ENCODE assay signal across 19 cellular contexts in the genomic region with DNA sequence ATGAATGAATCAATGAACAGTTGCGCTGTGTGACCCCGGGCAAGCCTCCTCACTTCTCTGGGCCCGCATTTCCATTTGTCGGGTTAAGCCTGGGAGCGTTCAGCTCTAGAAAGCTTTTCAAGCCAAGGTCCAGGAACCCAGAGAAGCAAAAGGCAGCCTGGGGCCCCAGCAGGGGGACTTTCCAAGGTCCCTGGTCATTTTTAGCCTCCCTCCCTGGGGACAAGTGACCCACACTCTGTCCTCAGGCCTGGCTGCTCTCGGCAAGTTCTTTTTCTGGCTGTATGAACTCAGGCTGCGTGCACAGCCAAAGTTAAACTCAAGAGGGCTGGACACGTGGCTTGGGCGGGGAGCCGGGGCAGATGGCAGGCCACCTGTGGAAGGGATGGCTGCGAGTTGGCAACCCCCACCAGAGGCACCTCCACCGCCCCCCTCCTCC. TPM values are rescaled to one million over a fixed set of nuclear protein-coding genes. Genes with fewer than 3 reads are reported as not detected.
DNase-seq lines count a peak whose midpoint lies in the region; ATAC-seq, FAIRE-seq and TF ChIP-seq lines count a peak whose summit lies in the region.
"Had no signal": no experiment of that assay in that cellular context is flagged by ENCODE, and none has a peak within 500 bp of the region (broad histone marks: within the 10 kb centered on the region; RNA-seq: fewer than 3 reads in every experiment).

No MANE protein-coding gene starts in this region.

- H3K36me3 ChIP-seq in GM12878 (ENCODE audit: control insufficient read depth in 2 of 2, insufficient read depth in 2 of 2, low read length in 1 of 2), result no peaks in the 10 kb centered on the region
- H3K36me3 ChIP-seq: left lung, ovary, SJSA1 had no signal

- SMC1A ChIA-PET in GM12878 (lab: Charles Lee; ENCODE audit: uncharacterized antibody, unreplicated experiment), result interaction anchor here (0.8 to 1.5 kb wide), 6 partner anchors 14 to 88 kb away, joined by 3 to 8 read pairs (median 4); no protein-coding TSS in a partner anchor

- H3K4me3 ChIP-seq in GM12878 (no peak overlapping the region), right cardiac atrium (ENCODE audit: low read length) (no peak overlapping the region)
- H3K4me3 ChIP-seq: left lung, ovary, SJSA1 had no signal

- TF ChIP-seq CTCF in GM13976 (IDR thresholded peaks at IDR 0.05; ENCODE audit: borderline replicate concordance, control extremely low read depth, extremely low read depth, insufficient read depth, missing control alignments) (no peak), GM12878 (IDR thresholded peaks at IDR 0.05 in 2 of 3, conservative IDR thresholded peaks at IDR 0.05 in 1 of 3; ENCODE audit: control insufficient read depth in 2 of 3, extremely low read depth in 1 of 3, insufficient read depth in 1 of 3, low read depth in 3 of 3, low read length in 3 of 3) (no peak)

- H3K9me3 ChIP-seq in GM12878 (replicated peaks; ENCODE audit: control insufficient read depth, insufficient read depth, low read length), result no peaks in the 10 kb centered on the region
- H3K9me3 ChIP-seq in right cardiac atrium (ENCODE audit: control insufficient read depth, low read length), result no peaks in the 10 kb centered on the region
- H3K9me3 ChIP-seq: left lung, ovary, SJSA1 had no signal

- H3K4me2 ChIP-seq in GM12878 (ENCODE audit: control insufficient read depth, insufficient read depth), result no peak overlapping the region

- POLR2A ChIA-PET in GM12878 (lab: Charles Lee), result interaction anchor here (1.0 to 1.8 kb wide), 3 partner anchors 11 to 73 kb away, joined by 3 to 9 read pairs (median 6); no protein-coding TSS in a partner anchor

- H3K79me2 ChIP-seq in GM12878 (ENCODE audit: control insufficient read depth, insufficient read depth, low read length), result no peaks in the 10 kb centered on the region

- no peak for TF ChIP-seq RAD21 in GM12878 (IDR thresholded peaks at IDR 0.05; ENCODE audit: insufficient read depth, low read depth, low read length)

- CTCF ChIA-PET in GM12878 (lab: Yijun Ruan, JAX), result interaction anchor here (1.0 to 1.5 kb wide), 7 partner anchors 9 to 100 kb away, joined by 3 to 9 read pairs (median 4); no protein-coding TSS in a partner anchor

- 27% methylated on average over 12 of the region's 12 CpGs for WGBS in GM12878 (ENCODE audit: insufficient coverage, insufficient replicate concordance, low lambda C conversion rate, missing lambda C conversion rate)
- WGBS in right cardiac atrium, result 68% methylated on average over 12 of the region's 12 CpGs

- no TSS peak for BruUV-seq in GM12878 (replicated peaks; lab: Mats Ljungman, UMichigan)

- in situ Hi-C loops in GM13976 (cut with MboI; ENCODE audit: low sequenced_read_pairs, unreplicated experiment), result no loop called here
- in situ Hi-C loops in GM12878 (cut with MboI), result no loop called here

- no peak overlapping the region for H3K27ac ChIP-seq in GM12878 (ENCODE audit: control insufficient read depth, insufficient read depth)
- peak overlapping the region; percentile 92 for H3K27ac ChIP-seq in right cardiac atrium (ENCODE audit: low read length)
- H3K27ac ChIP-seq: left lung, ovary, SJSA1 had no signal

- FAIRE-seq in GM12878 (lab: Jason Lieb, UNC), result no peak
- FAIRE-seq: GM18507 had no signal

- peak; percentile 60 for ATAC-seq in GM12878
- ATAC-seq in right cardiac atrium, result peak; percentile 25 to 50
- ATAC-seq in GM21423 (IDR thresholded peaks at IDR 0.05; ENCODE audit: unreplicated experiment), result no peak
- ATAC-seq in HG03196 (IDR thresholded peaks at IDR 0.05; ENCODE audit: unreplicated experiment), result no peak
- ATAC-seq: left lung had no signal

- RAD21 ChIA-PET in GM12878 (lab: Charles Lee; ENCODE audit: unreplicated experiment), result interaction anchor here (0.6 to 2.6 kb wide), 5 partner anchors 13 to 74 kb away, joined by 3 to 16 read pairs (median 7); no protein-coding TSS in a partner anchor

- peaks cover 5% of the 10 kb centered on the region for H3K4me1 ChIP-seq in GM12878 (ENCODE audit: control insufficient read depth, insufficient read depth, low read length)
- H3K4me1 ChIP-seq in right cardiac atrium (ENCODE audit: control insufficient read depth, insufficient read depth, low read length), result peaks cover 12% of the 10 kb centered on the region

- no peaks in the 10 kb centered on the region for H3K27me3 ChIP-seq in GM12878 (replicated peaks in 1 of 2; ENCODE audit: control insufficient read depth in 2 of 2, insufficient read depth in 2 of 2, low read length in 1 of 2)
- H3K27me3 ChIP-seq in right cardiac atrium (ENCODE audit: control insufficient read depth, insufficient read depth), result no peaks in the 10 kb centered on the region
- H3K27me3 ChIP-seq: left lung, ovary, SJSA1 had no signal

- no peak overlapping the region for H3K9ac ChIP-seq in GM12878 (ENCODE audit: control insufficient read depth, insufficient read depth, low read length)

- intact Hi-C loops in GM12878 (cut with micrococcal nuclease; ENCODE audit: unreplicated experiment), result loop anchor here (2.0 kb wide), 1 partner anchor 73 kb away; no protein-coding TSS in a partner anchor
- intact Hi-C loops in right cardiac atrium (cut with DNase I), result no loop called here

- no peak for TF ChIP-seq POLR2A in GM12878 (IDR thresholded peaks at IDR 0.05; ENCODE audit: low read depth, low read length)

- no peaks in the 10 kb centered on the region for H4K20me1 ChIP-seq in GM12878 (ENCODE audit: control insufficient read depth, insufficient read depth)

- H2AFZ ChIP-seq in GM12878 (ENCODE audit: control insufficient read depth, low read depth, low read length), result no peak overlapping the region

- DNase-seq in COLO668 (lab: John Stamatoyannopoulos, UW; ENCODE audit: unreplicated experiment) (peak; percentile 64), GM13976 (ENCODE audit: low spot score) (peak; percentile 72), GM12878 (ENCODE audit: low read depth, low spot score) (no peak), right cardiac atrium (peak; percentile 50 to 84 (median 80))
- DNase-seq in stimulated activated CD4-positive, alpha-beta T cell treated with anti-CD3 and anti-CD28 coated beads, Interleukin-4, amount 100 ng/mL, for 4 hours, result no peak
- DNase-seq: activated CD4-positive, alpha-beta T cell treated with anti-CD3 and anti-CD28 coated beads for 1 hour; activated CD8-positive, alpha-beta memory T cell treated with anti-CD3 and anti-CD28 coated beads, Interleukin-2, amount 50 U/mL, for 4 hours; activated naive CD4-positive, alpha-beta T cell; foreskin fibroblast; H9; NCI-H2227 treated with DMSO at 0.1 percent for 48 hours; ovary; stimulated activated CD4-positive, alpha-beta T cell treated with anti-CD3 and anti-CD28 coated beads, Interleukin-2, amount 100 ng/mL, for 48 hours had no signal

- no peak; a peak in 1 of 4 replicates for TF ChIP-seq EP300 in GM12878 (IDR thresholded peaks at IDR 0.05; ENCODE audit: borderline replicate concordance in 1 of 2, control insufficient read depth in 1 of 2, low read depth in 2 of 2, low read length in 2 of 2)

TF ChIP-seq in GM12878, 131 proteins besides CTCF, POLR2A, EP300 and RAD21 (continues in another document):
- TF ChIP-seq, protein P1, sequence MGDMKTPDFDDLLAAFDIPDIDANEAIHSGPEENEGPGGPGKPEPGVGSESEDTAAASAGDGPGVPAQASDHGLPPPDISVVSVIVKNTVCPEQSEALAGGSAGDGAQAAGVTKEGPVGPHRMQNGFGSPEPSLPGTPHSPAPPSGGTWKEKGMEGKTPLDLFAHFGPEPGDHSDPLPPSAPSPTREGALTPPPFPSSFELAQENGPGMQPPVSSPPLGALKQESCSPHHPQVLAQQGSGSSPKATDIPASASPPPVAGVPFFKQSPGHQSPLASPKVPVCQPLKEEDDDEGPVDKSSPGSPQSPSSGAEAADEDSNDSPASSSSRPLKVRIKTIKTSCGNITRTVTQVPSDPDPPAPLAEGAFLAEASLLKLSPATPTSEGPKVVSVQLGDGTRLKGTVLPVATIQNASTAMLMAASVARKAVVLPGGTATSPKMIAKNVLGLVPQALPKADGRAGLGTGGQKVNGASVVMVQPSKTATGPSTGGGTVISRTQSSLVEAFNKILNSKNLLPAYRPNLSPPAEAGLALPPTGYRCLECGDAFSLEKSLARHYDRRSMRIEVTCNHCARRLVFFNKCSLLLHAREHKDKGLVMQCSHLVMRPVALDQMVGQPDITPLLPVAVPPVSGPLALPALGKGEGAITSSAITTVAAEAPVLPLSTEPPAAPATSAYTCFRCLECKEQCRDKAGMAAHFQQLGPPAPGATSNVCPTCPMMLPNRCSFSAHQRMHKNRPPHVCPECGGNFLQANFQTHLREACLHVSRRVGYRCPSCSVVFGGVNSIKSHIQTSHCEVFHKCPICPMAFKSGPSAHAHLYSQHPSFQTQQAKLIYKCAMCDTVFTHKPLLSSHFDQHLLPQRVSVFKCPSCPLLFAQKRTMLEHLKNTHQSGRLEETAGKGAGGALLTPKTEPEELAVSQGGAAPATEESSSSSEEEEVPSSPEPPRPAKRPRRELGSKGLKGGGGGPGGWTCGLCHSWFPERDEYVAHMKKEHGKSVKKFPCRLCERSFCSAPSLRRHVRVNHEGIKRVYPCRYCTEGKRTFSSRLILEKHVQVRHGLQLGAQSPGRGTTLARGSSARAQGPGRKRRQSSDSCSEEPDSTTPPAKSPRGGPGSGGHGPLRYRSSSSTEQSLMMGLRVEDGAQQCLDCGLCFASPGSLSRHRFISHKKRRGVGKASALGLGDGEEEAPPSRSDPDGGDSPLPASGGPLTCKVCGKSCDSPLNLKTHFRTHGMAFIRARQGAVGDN (IDR thresholded peaks at IDR 0.05), result peak; percentile 87
- TF ChIP-seq MEF2B (IDR thresholded peaks at IDR 0.05; ENCODE audit: partially characterized antibody, poor library complexity, severe bottlenecking) (peak; percentile 83), TCF12 (IDR thresholded peaks at IDR 0.05; ENCODE audit: low read depth, low read length) (peak; percentile 68; the same call in 1 of the 2 replicates)

RNA-seq across cellular contexts. Expression of gene CIBAR2, which starts 41.4 kb away (rescaled TPM):
- not detected in 2 replicates for total RNA-seq in GM12878 (2013; cell fraction: nucleolus; rRNA removed)
- 0.27 TPM in 1 of 2 replicates, not detected in the other for total RNA-seq in GM12878 (2014; rRNA removed)
- not detected in 2 replicates for total RNA-seq in GM12878 (2014; rRNA removed; fragmentation: Illumina TruSeq; extraction: Trizol)
- total RNA-seq in GM12878 (2021), result not detected in 2 replicates
- not detected for polyA plus RNA-seq in GM12878 (2011; ENCODE audit: low read depth)
- polyA plus RNA-seq in GM12878 (2011; rRNA removed), result not detected in 2 replicates
- not detected in 2 replicates for polyA plus RNA-seq in GM12878 (2011; cell fraction: cytosol; rRNA removed)
- 0.07 TPM in 1 of 2 replicates, not detected in the other for polyA plus RNA-seq in GM12878 (2011; cell fraction: nucleus; rRNA removed)
- 0.44 and 0.88 TPM in 2 replicates for polyA plus RNA-seq in GM12878 (2012)
- 0.16 TPM in 1 of 2 replicates, not detected in the other for polyA plus RNA-seq in GM12878 (2014; fragmentation: Illumina TruSeq; extraction: Trizol)
- under 1 TPM; 0.05 to 0.07 TPM for polyA plus RNA-seq in GM12878 (2014; fragmentation: Nextera tagmentation; extraction: Ambion mirVana)
- polyA plus RNA-seq in GM12878 (2014; rRNA removed), result 0.19 TPM in 1 of 2 replicates, not detected in the other
- polyA plus RNA-seq in GM12878 (2016; fragmentation: Nextera tagmentation; extraction: Ambion mirVana), result not detected
- polyA minus RNA-seq in GM12878 (2011; rRNA and poly(A)+ RNA removed), result not detected in 2 replicates
- not detected in 2 replicates for polyA minus RNA-seq in GM12878 (2011; cell fraction: cytosol; rRNA and poly(A)+ RNA removed)
- polyA minus RNA-seq in GM12878 (2011; cell fraction: nucleus; rRNA and poly(A)+ RNA removed), result not detected in 2 replicates
- not detected for total RNA-seq in right cardiac atrium
- polyA plus RNA-seq in right cardiac atrium, result 0.09 TPM
- total RNA-seq: H9, subcutaneous adipose tissue had no signal

Comparison
In these comparisons a context has a peak if more than half of its experiments do, and no peak if none do; other contexts are left out.
1. DNase-seq: peak in COLO668 (single experiment), GM13976 (single experiment) and right cardiac atrium (3 of 3); none in GM12878 (single experiment) and stimulated activated CD4-positive, alpha-beta T cell treated with anti-CD3 and anti-CD28 coated beads, Interleukin-4, amount 100 ng/mL, for 4 hours (0 of 2).
2. ATAC-seq: peak in GM12878 (single experiment) and right cardiac atrium (2 of 2); none in GM21423 (single experiment) and HG03196 (single experiment).